8 cellular contexts compared by ENCODE assay signal in genomic region chr5:126776499-126777256, GRCh38. TPM values are rescaled to one million over a fixed set of nuclear protein-coding genes. Genes with fewer than 3 reads are reported as not detected.
DNase-seq lines count a peak whose midpoint lies in the region; ATAC-seq and TF ChIP-seq lines count a peak whose summit lies in the region.

LMNB1 (plus strand) TSS chr5:126777136; CDS start chr5:126777509, 373 bp downstream.

- DNase-seq in NCI-H2029 (lab: John Stamatoyannopoulos, UW) (peak; percentile 97), anterior cingulate cortex (lab: John Stamatoyannopoulos, UW) (peak; percentile 54 to 94 (median 88)), right atrium auricular region (ENCODE audit: low spot score) (peak; percentile 95), pulmonary artery endothelial cell (ENCODE audit: low read depth, low spot score) (peak; percentile 73), uterus (peak; percentile 92)
- peak; percentile 96 for DNase-seq in T-helper 2 cell treated with Interferon-gamma antibody and Interleukin-4, amounts not matched to agents 5 μg/mL and 100 μg/mL, for 36 hours (ENCODE audit: low spot score)

- H3K9me3 Mint-ChIP-seq in T-helper 2 cell treated with Interferon-gamma antibody and Interleukin-4, amounts not matched to agents 5 μg/mL and 100 μg/mL, for 36 hours: no peaks in the 10 kb centered on the region

- peak within 1 kb of the TSS; percentile 98 for H3K27ac Mint-ChIP-seq in T-helper 2 cell treated with Interferon-gamma antibody and Interleukin-4, amounts not matched to agents 5 μg/mL and 100 μg/mL, for 36 hours

- H3K4me3 ChIP-seq in right atrium auricular region (peak within 1 kb of the TSS; percentile 70 to 83), uterus (peak within 1 kb of the TSS; percentile 70 to 76)

- intact Hi-C loops in uterus (cut with DNase I; ENCODE audit: low total_unique reads): no loop called here

- no peaks in the 10 kb centered on the region for H3K36me3 ChIP-seq in right atrium auricular region
- no peaks in the 10 kb centered on the region for H3K36me3 ChIP-seq in uterus

- peaks cover 28% of the 10 kb centered on the region for H3K4me1 Mint-ChIP-seq in T-helper 2 cell treated with Interferon-gamma antibody and Interleukin-4, amounts not matched to agents 5 μg/mL and 100 μg/mL, for 36 hours (ENCODE audit: low read depth)

- peak in 1 of 2 donors; percentile 54 for TF ChIP-seq POLR2A in uterus (IDR thresholded peaks at IDR 0.05)

- peak; percentile 49 for ATAC-seq in GM18508 (IDR thresholded peaks at IDR 0.05; ENCODE audit: insufficient read depth, unreplicated experiment)
- ATAC-seq in HG02981 (IDR thresholded peaks at IDR 0.05; ENCODE audit: unreplicated experiment): peak; percentile 60

- H3K27me3 ChIP-seq in right atrium auricular region: no peaks in the 10 kb centered on the region
- no peaks in the 10 kb centered on the region for H3K27me3 ChIP-seq in uterus

- peak within 1 kb of the TSS; percentile 97 for H3K4me3 Mint-ChIP-seq in T-helper 2 cell treated with Interferon-gamma antibody and Interleukin-4, amounts not matched to agents 5 μg/mL and 100 μg/mL, for 36 hours

- H3K9me3 ChIP-seq in right atrium auricular region (no peaks in the 10 kb centered on the region), uterus (no peaks in the 10 kb centered on the region)

- H3K36me3 Mint-ChIP-seq in T-helper 2 cell treated with Interferon-gamma antibody and Interleukin-4, amounts not matched to agents 5 μg/mL and 100 μg/mL, for 36 hours (ENCODE audit: low read depth): peaks cover 36% of the 10 kb centered on the region

- H3K27ac ChIP-seq in right atrium auricular region: peak within 1 kb of the TSS; percentile 85 to 89
- H3K27ac ChIP-seq in uterus: peak within 1 kb of the TSS; percentile 88 to 96

- TF ChIP-seq CTCF in right atrium auricular region (IDR thresholded peaks at IDR 0.05): no peak
- peak in 3 of 4 experiments; percentile 10 to 16 (median 15) for TF ChIP-seq CTCF in uterus (IDR thresholded peaks at IDR 0.05)

- no peaks in the 10 kb centered on the region for H3K27me3 Mint-ChIP-seq in T-helper 2 cell treated with Interferon-gamma antibody and Interleukin-4, amounts not matched to agents 5 μg/mL and 100 μg/mL, for 36 hours (ENCODE audit: low read depth)

- H3K4me1 ChIP-seq in right atrium auricular region (peaks cover 0 to 18% of the 10 kb centered on the region in 2 donors), uterus (no peaks in the 10 kb centered on the region)

RNA-seq across cellular contexts. Expression of gene LMNB1, which starts in this region (rescaled TPM):
- 1 to 10 TPM; 2.5 to 2.6 TPM for total RNA-seq in right atrium auricular region
- 82.9 and 155 TPM in 2 replicates for total RNA-seq in pulmonary artery endothelial cell
- total RNA-seq in uterus: 10 to 100 TPM in 1 of 4 donors, 1 to 10 TPM in 1, under 1 TPM in 2; 0.29 to 66.7 (median 3.6) TPM

Comparison
In these comparisons a context has a peak if more than half of its experiments do, and no peak if none do; other contexts are left out.
1. Peak in every context shown above with its lines: DNase-seq, ATAC-seq, H3K4me3 ChIP-seq and H3K27ac ChIP-seq.
2. CTCF ChIP-seq: peak in uterus (3 of 4); none in right atrium auricular region (0 of 2).